ENCODE assay signal across 8 cellular contexts in genomic region chr15:88591384-88591783, GRCh38.
"Had no signal": no experiment of that assay in that cellular context is flagged by ENCODE, and none has a peak within 500 bp of the region (broad histone marks: within the 10 kb centered on the region; RNA-seq: fewer than 3 reads in every experiment).

No MANE protein-coding gene starts in this region.

- H3K36me3 Mint-ChIP-seq: IgD-negative memory B cell had no signal

- H3K9me3 Mint-ChIP-seq: IgD-negative memory B cell had no signal

- H3K4me2 ChIP-seq: KMS-11 had no signal

- H3K27ac Mint-ChIP-seq: IgD-negative memory B cell had no signal

- H3K4me3 Mint-ChIP-seq: IgD-negative memory B cell had no signal

- H3K27ac ChIP-seq: HL-60, KMS-11 had no signal

- H3K4me1 Mint-ChIP-seq: IgD-negative memory B cell had no signal

- DNase-seq: IMR-90, KBM-7, KG1 had no signal

- ATAC-seq: HepG2 had no signal

- FAIRE-seq: HepG2, HTR-8/SVneo had no signal

- H3K9ac ChIP-seq: KMS-11 had no signal
